In genomic region chr2:234676109-234676858, GRCh38 we compare ENCODE assay signal across 1 cellular context.
TF ChIP-seq lines count a peak whose summit lies in the region.

No MANE protein-coding gene starts in this region.

TF ChIP-seq in HepG2, 621 proteins besides CTCF, POLR2A, EP300 and RAD21 (continued from another document and continues in another):
- TF ChIP-seq ZNF503 (CRISPR knock-in tag; IDR thresholded peaks at IDR 0.05) (peak; percentile 83), SNAPC5 (CRISPR knock-in tag; IDR thresholded peaks at IDR 0.05; ENCODE audit: borderline replicate concordance) (no peak), ZFP62 (CRISPR knock-in tag; IDR thresholded peaks at IDR 0.05) (no peak), PAX8 (CRISPR knock-in tag; IDR thresholded peaks at IDR 0.05; ENCODE audit: borderline replicate concordance) (no peak), ZBTB3 (CRISPR knock-in tag; IDR thresholded peaks at IDR 0.05; ENCODE audit: borderline replicate concordance, low read depth) (0 out of 2 replicates have a peak, but pooled peaks have one; percentile 83), CCAR2 (optimal IDR thresholded peaks at IDR 0.05; ENCODE audit: low read depth, low read length) (no peak), NFAT5 (CRISPR knock-in tag; IDR thresholded peaks at IDR 0.05) (no peak), ZMYM2 (CRISPR knock-in tag; IDR thresholded peaks at IDR 0.05) (peak; percentile 59; the same call in 1 of the 2 replicates), HMG20A (CRISPR knock-in tag; IDR thresholded peaks at IDR 0.05; ENCODE audit: borderline replicate concordance) (peak; percentile 92; the same call in 1 of the 2 replicates), ZNF710 (CRISPR knock-in tag; IDR thresholded peaks at IDR 0.05; ENCODE audit: borderline replicate concordance) (peak; percentile 70; the same call in 1 of the 2 replicates), MED13 (CRISPR knock-in tag; IDR thresholded peaks at IDR 0.05) (peak; percentile 51), ZNF354B (CRISPR knock-in tag; IDR thresholded peaks at IDR 0.05) (no peak), TOE1 (CRISPR knock-in tag; IDR thresholded peaks at IDR 0.05) (no peak), RAD51 (IDR thresholded peaks at IDR 0.05; ENCODE audit: borderline replicate concordance) (no peak), PLRG1 (conservative IDR thresholded peaks at IDR 0.05) (no peak), DNMT3B (CRISPR knock-in tag; conservative IDR thresholded peaks at IDR 0.05) (peak; percentile 29; the same call in 1 of the 2 replicates), ZNF101 (CRISPR knock-in tag; IDR thresholded peaks at IDR 0.05; ENCODE audit: borderline replicate concordance, low read depth) (no peak), ZBTB37 (CRISPR knock-in tag; IDR thresholded peaks at IDR 0.05) (no peak), ZFP36 (IDR thresholded peaks at IDR 0.05; ENCODE audit: borderline replicate concordance, low read depth, low read length, partially characterized antibody) (no peak), ATF7-NPFF (CRISPR knock-in tag; IDR thresholded peaks at IDR 0.05; ENCODE audit: low read depth) (no peak), ZNF547 (CRISPR knock-in tag; IDR thresholded peaks at IDR 0.05) (peak; percentile 39), ZNF17 (CRISPR knock-in tag; IDR thresholded peaks at IDR 0.05) (no peak), DR1 (CRISPR knock-in tag; IDR thresholded peaks at IDR 0.05) (no peak), ZNF207 (IDR thresholded peaks at IDR 0.05; ENCODE audit: borderline replicate concordance) (no peak), SIN3B (IDR thresholded peaks at IDR 0.05; ENCODE audit: low read length) (no peak), ATM (IDR thresholded peaks at IDR 0.05; ENCODE audit: borderline replicate concordance) (no peak), ZSCAN9 (CRISPR knock-in tag; IDR thresholded peaks at IDR 0.05; ENCODE audit: borderline replicate concordance) (peak; percentile 80; the same call in 1 of the 2 replicates), TOPORS (CRISPR knock-in tag; IDR thresholded peaks at IDR 0.05) (no peak), ZNF136 (CRISPR knock-in tag; IDR thresholded peaks at IDR 0.05; ENCODE audit: low read depth) (no peak), ZNF720 (CRISPR knock-in tag; IDR thresholded peaks at IDR 0.05) (no peak), NBN (conservative IDR thresholded peaks at IDR 0.05) (no peak), ZEB1 (IDR thresholded peaks at IDR 0.05; ENCODE audit: insufficient replicate concordance, low read depth) (peak; percentile 92), HIVEP1 (CRISPR knock-in tag; IDR thresholded peaks at IDR 0.05) (no peak), SYNCRIP (IDR thresholded peaks at IDR 0.05; ENCODE audit: insufficient read depth, low read depth, low read length) (no peak), NFIB (CRISPR knock-in tag; IDR thresholded peaks at IDR 0.05; ENCODE audit: borderline replicate concordance) (no peak), ZNF7 (CRISPR knock-in tag; IDR thresholded peaks at IDR 0.05) (no peak), JARID2 (CRISPR knock-in tag; IDR thresholded peaks at IDR 0.05; ENCODE audit: insufficient replicate concordance) (no peak)
- TF ChIP-seq, protein P1, sequence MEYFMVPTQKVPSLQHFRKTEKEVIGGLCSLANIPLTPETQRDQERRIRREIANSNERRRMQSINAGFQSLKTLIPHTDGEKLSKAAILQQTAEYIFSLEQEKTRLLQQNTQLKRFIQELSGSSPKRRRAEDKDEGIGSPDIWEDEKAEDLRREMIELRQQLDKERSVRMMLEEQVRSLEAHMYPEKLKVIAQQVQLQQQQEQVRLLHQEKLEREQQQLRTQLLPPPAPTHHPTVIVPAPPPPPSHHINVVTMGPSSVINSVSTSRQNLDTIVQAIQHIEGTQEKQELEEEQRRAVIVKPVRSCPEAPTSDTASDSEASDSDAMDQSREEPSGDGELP (IDR thresholded peaks at IDR 0.05; ENCODE audit: borderline replicate concordance, low read depth): peak; percentile 68
- TF ChIP-seq, protein P2, sequence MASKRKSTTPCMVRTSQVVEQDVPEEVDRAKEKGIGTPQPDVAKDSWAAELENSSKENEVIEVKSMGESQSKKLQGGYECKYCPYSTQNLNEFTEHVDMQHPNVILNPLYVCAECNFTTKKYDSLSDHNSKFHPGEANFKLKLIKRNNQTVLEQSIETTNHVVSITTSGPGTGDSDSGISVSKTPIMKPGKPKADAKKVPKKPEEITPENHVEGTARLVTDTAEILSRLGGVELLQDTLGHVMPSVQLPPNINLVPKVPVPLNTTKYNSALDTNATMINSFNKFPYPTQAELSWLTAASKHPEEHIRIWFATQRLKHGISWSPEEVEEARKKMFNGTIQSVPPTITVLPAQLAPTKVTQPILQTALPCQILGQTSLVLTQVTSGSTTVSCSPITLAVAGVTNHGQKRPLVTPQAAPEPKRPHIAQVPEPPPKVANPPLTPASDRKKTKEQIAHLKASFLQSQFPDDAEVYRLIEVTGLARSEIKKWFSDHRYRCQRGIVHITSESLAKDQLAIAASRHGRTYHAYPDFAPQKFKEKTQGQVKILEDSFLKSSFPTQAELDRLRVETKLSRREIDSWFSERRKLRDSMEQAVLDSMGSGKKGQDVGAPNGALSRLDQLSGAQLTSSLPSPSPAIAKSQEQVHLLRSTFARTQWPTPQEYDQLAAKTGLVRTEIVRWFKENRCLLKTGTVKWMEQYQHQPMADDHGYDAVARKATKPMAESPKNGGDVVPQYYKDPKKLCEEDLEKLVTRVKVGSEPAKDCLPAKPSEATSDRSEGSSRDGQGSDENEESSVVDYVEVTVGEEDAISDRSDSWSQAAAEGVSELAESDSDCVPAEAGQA (IDR thresholded peaks at IDR 0.05; ENCODE audit: low read depth): no peak
- TF ChIP-seq, protein P2 (CRISPR knock-in tag; IDR thresholded peaks at IDR 0.05; ENCODE audit: borderline replicate concordance): no peak
- TF ChIP-seq, protein P3, sequence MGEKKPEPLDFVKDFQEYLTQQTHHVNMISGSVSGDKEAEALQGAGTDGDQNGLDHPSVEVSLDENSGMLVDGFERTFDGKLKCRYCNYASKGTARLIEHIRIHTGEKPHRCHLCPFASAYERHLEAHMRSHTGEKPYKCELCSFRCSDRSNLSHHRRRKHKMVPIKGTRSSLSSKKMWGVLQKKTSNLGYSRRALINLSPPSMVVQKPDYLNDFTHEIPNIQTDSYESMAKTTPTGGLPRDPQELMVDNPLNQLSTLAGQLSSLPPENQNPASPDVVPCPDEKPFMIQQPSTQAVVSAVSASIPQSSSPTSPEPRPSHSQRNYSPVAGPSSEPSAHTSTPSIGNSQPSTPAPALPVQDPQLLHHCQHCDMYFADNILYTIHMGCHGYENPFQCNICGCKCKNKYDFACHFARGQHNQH (CRISPR knock-in tag; IDR thresholded peaks at IDR 0.05): peak; percentile 75
- TF ChIP-seq, protein P4, sequence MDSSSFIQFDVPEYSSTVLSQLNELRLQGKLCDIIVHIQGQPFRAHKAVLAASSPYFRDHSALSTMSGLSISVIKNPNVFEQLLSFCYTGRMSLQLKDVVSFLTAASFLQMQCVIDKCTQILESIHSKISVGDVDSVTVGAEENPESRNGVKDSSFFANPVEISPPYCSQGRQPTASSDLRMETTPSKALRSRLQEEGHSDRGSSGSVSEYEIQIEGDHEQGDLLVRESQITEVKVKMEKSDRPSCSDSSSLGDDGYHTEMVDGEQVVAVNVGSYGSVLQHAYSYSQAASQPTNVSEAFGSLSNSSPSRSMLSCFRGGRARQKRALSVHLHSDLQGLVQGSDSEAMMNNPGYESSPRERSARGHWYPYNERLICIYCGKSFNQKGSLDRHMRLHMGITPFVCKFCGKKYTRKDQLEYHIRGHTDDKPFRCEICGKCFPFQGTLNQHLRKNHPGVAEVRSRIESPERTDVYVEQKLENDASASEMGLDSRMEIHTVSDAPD (CRISPR knock-in tag; IDR thresholded peaks at IDR 0.05): peak; percentile 92; the same call in 1 of the 2 replicates
